ENCODE assay signal across 8 cellular contexts in the genomic region with DNA sequence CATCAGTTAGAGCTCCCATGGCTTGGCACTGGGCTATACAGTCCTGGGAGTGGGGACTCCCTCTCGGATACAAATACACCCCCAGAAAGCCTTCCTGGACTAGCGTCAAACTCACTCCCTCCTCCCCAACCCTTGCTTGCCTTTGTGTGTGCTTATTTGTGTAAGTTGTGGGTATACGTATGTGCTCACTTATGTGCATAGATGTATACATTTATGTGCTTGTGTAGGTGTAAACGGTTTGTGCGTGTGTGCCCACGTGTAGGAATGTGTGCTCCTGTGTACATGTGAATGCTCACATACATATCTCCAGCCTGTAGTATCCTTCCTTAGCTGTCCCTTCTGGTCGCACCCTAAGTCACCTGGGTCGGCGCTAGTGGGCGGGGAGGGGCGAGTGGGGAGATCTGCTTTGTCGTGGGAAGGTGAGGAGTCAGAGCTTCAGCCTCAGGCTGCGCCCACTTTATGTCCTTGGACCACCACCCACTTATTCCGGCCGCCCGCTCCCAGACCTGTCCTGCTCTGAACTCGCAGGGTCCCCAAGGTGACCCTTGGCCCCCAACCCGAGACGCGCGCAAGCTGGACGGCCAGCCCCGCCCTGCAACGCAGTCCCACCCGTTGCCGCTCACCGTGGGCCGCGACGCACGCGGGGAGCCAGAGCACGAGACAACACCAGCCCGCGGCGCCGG. TPM values are rescaled to one million over a fixed set of nuclear protein-coding genes. Genes with fewer than 3 reads are reported as not detected.
DNase-seq lines count a peak whose midpoint lies in the region; ATAC-seq and TF ChIP-seq lines count a peak whose summit lies in the region.

No MANE protein-coding gene starts in this region.

- H3K4me1 Mint-ChIP-seq in IgD-negative memory B cell, result peaks cover 18 to 30% (median 25%) of the 10 kb centered on the region in 3 donors
- H3K4me1 Mint-ChIP-seq in activated naive CD8-positive, alpha-beta T cell (ENCODE audit: low read depth), result peaks cover 27% of the 10 kb centered on the region

- H3K27me3 Mint-ChIP-seq in IgD-negative memory B cell, result no peaks in the 10 kb centered on the region
- no peaks in the 10 kb centered on the region for H3K27me3 Mint-ChIP-seq in activated naive CD8-positive, alpha-beta T cell

- H3K27ac Mint-ChIP-seq in IgD-negative memory B cell, result peak overlapping the region; percentile 31 to 96 (median 50)
- H3K27ac Mint-ChIP-seq in activated naive CD8-positive, alpha-beta T cell, result peak overlapping the region; percentile 97

- peak overlapping the region; percentile 92 for H3K27ac ChIP-seq in C4-2B

- H3K4me3 Mint-ChIP-seq in IgD-negative memory B cell, result peak overlapping the region; percentile 96 to 100 (median 99)
- H3K4me3 Mint-ChIP-seq in activated naive CD8-positive, alpha-beta T cell, result peak overlapping the region; percentile 100

- no peaks in the 10 kb centered on the region for H3K9me3 Mint-ChIP-seq in IgD-negative memory B cell
- no peaks in the 10 kb centered on the region for H3K9me3 Mint-ChIP-seq in activated naive CD8-positive, alpha-beta T cell (ENCODE audit: low read depth)

- H3K4me3 ChIP-seq in iPS-11a (ENCODE audit: low read depth, low read length), result peak overlapping the region; percentile 66

- TF ChIP-seq CTCF in C4-2B (conservative IDR thresholded peaks at IDR 0.05), result no peak; the same call in 1 of the 2 replicates

- DNase-seq in stimulated activated CD4-positive, alpha-beta T cell treated with anti-CD3 and anti-CD28 coated beads, Interleukin-2, amount 100 ng/mL, for 24 hours, result peak; percentile 28 to 56
- DNase-seq in iPS-NIHi7 (ENCODE audit: extremely low spot score), result no peak

- ATAC-seq in GM19372 (IDR thresholded peaks at IDR 0.05; ENCODE audit: low read depth, unreplicated experiment) (peak; percentile 9), HG03139 (IDR thresholded peaks at IDR 0.05; ENCODE audit: unreplicated experiment) (no peak)

- H3K36me3 Mint-ChIP-seq in IgD-negative memory B cell, result peaks cover 2% of the 10 kb centered on the region
- peaks cover 11% of the 10 kb centered on the region for H3K36me3 Mint-ChIP-seq in activated naive CD8-positive, alpha-beta T cell

RNA-seq across cellular contexts. Expression of a gene that starts 0.4 kb away (rescaled TPM):
- polyA plus RNA-seq in IgD-negative memory B cell, result 12.4 TPM

RNA-seq across cellular contexts. Expression of a gene that starts 1.5 kb away (rescaled TPM):
- 242 TPM for polyA plus RNA-seq in IgD-negative memory B cell

RNA-seq across cellular contexts. Expression of a gene that starts 18.6 kb away (rescaled TPM):
- 27.4 TPM for polyA plus RNA-seq in IgD-negative memory B cell

RNA-seq across cellular contexts. Expression of a gene that starts 30.2 kb away (rescaled TPM):
- polyA plus RNA-seq in IgD-negative memory B cell, result not detected

RNA-seq across cellular contexts. Expression of a gene that starts 51.7 kb away (rescaled TPM):
- polyA plus RNA-seq in IgD-negative memory B cell, result 3.8 TPM
